17 cellular contexts compared by ENCODE assay signal in the genomic region with DNA sequence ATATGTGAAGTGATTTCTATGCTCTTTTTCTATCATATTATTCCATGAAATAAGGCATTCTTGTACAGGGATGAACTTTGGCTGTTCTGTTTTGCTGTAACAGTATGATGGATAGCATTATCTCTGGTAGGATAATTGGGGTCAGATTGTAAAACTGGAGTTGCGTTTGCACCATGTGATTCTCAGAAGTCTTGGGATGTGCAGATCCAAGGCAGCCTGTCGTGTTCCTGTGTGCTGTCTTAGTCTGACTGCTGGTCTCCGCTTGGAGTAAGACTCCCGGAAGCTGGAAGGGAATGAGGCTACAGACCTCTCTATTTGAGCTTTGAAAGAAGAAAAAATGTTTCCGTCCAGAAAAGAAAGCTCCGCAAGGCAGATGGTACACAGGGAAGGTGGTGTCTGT.
"Had no signal": no experiment of that assay in that cellular context is flagged by ENCODE, and none has a peak within 500 bp of the region (broad histone marks: within the 10 kb centered on the region; RNA-seq: fewer than 3 reads in every experiment).

No MANE protein-coding gene starts in this region.

- H3K27me3 ChIP-seq: brain microvascular endothelial cell, right lobe of liver, transverse colon had no signal

- H3K4me3 ChIP-seq: lower lobe of right lung, psoas muscle, right lobe of liver, transverse colon had no signal

- H3K27ac ChIP-seq: brain microvascular endothelial cell, epithelial cell of prostate, lower lobe of right lung, psoas muscle, right lobe of liver, transverse colon had no signal

- H3K4me1 ChIP-seq: right lobe of liver had no signal

- H3K27me3 Mint-ChIP-seq: activated CD4-positive, alpha-beta T cell treated with anti-CD3 and anti-CD28 coated beads, Interleukin-2, amount 10 ng/mL, durations not matched to agents 7 days and 5 days; activated naive CD8-positive, alpha-beta T cell treated with anti-CD3 and anti-CD28 coated beads for 36 hours; central memory CD8-positive, alpha-beta T cell had no signal

- H3K36me3 Mint-ChIP-seq: activated naive CD8-positive, alpha-beta T cell treated with anti-CD3 and anti-CD28 coated beads for 36 hours had no signal

- H3K36me3 ChIP-seq: brain microvascular endothelial cell, lower lobe of right lung, right lobe of liver, transverse colon had no signal

- DNase-seq: activated CD4-positive, alpha-beta T cell treated with anti-CD3 and anti-CD28 coated beads, Interleukin-2, amount 10 ng/mL, durations not matched to agents 7 days and 5 days; activated CD8-positive, alpha-beta memory T cell treated with anti-CD3 and anti-CD28 coated beads, Interleukin-2, amount 50 U/mL, for 48 hours; activated naive CD8-positive, alpha-beta T cell treated with anti-CD3 and anti-CD28 coated beads for 36 hours; anterior cingulate cortex; brain microvascular endothelial cell; effector memory CD4-positive, alpha-beta T cell; lower lobe of right lung; psoas muscle; right lobe of liver; stimulated activated naive CD8-positive, alpha-beta T cell treated with anti-CD3 and anti-CD28 coated beads, Interleukin-15, Interleukin-2, amounts not matched to agents 100 U/mL and 50 U/mL, for 24 hours; T-helper 2 cell; transverse colon had no signal

- H3K9me3 ChIP-seq: right lobe of liver had no signal

- H3K4me1 Mint-ChIP-seq: activated CD4-positive, alpha-beta T cell treated with anti-CD3 and anti-CD28 coated beads, Interleukin-2, amount 10 ng/mL, durations not matched to agents 7 days and 5 days; activated naive CD8-positive, alpha-beta T cell treated with anti-CD3 and anti-CD28 coated beads for 36 hours; WTC11 had no signal

- H3K27ac Mint-ChIP-seq: activated CD4-positive, alpha-beta T cell treated with anti-CD3 and anti-CD28 coated beads, Interleukin-2, amount 10 ng/mL, durations not matched to agents 7 days and 5 days; activated naive CD8-positive, alpha-beta T cell treated with anti-CD3 and anti-CD28 coated beads for 36 hours; activated T-helper 1 cell treated with anti-CD3 and anti-CD28 coated beads, Interleukin-12 subunit alpha, Interleukin-12 subunit beta, Interleukin-2, Interleukin-4 antibody, amounts not matched to agents 30 ng/mL and 10 ng/mL and 1 ng/mL, durations not matched to agents 14 hours and 24 hours and 36 hours; mesothelial cell of epicardium; WTC11 had no signal

- H3K4me3 Mint-ChIP-seq: activated CD4-positive, alpha-beta T cell treated with anti-CD3 and anti-CD28 coated beads, Interleukin-2, amount 10 ng/mL, durations not matched to agents 7 days and 5 days; activated naive CD8-positive, alpha-beta T cell treated with anti-CD3 and anti-CD28 coated beads for 36 hours; activated T-helper 1 cell treated with anti-CD3 and anti-CD28 coated beads, Interleukin-12 subunit alpha, Interleukin-12 subunit beta, Interleukin-2, Interleukin-4 antibody, amounts not matched to agents 30 ng/mL and 10 ng/mL and 1 ng/mL, durations not matched to agents 14 hours and 24 hours and 36 hours; central memory CD8-positive, alpha-beta T cell; mesothelial cell of epicardium; WTC11 had no signal
